In the genomic region with DNA sequence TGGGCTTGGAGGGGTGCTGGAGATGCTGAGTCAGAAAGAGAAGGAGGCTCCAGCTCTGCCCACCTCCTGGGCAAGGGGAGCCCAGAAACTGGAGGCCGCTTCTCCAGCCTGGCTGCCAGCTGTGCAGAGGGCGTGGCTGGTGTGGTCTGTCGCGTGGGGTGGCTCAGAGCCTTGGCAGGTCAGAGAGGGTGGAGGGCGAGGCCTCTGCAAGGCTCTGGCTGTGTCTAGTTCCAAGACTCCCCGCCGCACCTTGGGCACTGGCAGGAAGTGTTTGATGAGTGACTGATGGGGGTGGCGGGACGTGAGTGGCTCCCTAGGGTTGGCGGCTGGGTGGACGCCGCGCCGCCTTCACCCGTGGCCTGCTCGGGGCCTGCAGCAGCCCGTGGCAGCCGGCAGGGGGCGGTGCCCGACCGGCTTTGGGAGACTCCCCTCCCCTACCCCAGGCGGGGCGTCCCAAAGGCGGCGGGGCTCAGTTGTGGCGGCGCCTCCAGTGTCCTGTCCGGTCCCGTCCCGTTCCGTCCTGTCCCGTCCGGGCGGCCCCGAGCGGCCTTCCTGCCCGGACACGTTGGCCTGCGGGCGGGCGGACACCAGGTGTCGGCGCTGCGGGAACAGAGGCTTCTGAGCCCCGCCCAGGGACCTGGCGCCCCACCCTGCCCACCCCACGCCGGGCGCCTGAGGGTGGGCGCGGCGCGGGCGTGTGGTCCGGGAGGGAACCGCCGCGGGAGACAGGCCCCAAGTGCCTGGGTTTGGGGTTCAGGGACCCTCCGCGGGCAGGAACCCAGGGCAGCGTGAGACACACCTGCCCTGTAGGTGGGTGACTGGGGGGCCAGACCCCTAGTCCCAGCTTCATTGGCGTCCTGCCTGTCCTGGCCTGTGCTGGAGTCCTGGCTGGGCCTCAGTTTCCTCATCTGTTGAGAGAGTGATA, we compare ENCODE assay signal across 1 cellular context.
A peak's percentile ranks its signal among the peaks of the same experiment; 100 is the strongest.
TF ChIP-seq lines count a peak whose summit lies in the region.

No MANE protein-coding gene starts in this region.

TF ChIP-seq in A549, 52 proteins besides CTCF, POLR2A, EP300 and RAD21 (continued from another document):
- TF ChIP-seq MYC (IDR thresholded peaks at IDR 0.05; ENCODE audit: borderline replicate concordance, low read length), result peak; percentile 31; the same call in 1 of the 2 replicates
- TF ChIP-seq ZSCAN20 (CRISPR knock-in tag; IDR thresholded peaks at IDR 0.05), result peak; percentile 76; the same call in 1 of the 2 replicates
- no peak for TF ChIP-seq MAZ (IDR thresholded peaks at IDR 0.05; ENCODE audit: borderline replicate concordance, low read depth, low read length)
- TF ChIP-seq NPAS2 (CRISPR knock-in tag; IDR thresholded peaks at IDR 0.05; ENCODE audit: borderline replicate concordance), result no peak; the same call in 1 of the 2 replicates
- TF ChIP-seq, protein P1, sequence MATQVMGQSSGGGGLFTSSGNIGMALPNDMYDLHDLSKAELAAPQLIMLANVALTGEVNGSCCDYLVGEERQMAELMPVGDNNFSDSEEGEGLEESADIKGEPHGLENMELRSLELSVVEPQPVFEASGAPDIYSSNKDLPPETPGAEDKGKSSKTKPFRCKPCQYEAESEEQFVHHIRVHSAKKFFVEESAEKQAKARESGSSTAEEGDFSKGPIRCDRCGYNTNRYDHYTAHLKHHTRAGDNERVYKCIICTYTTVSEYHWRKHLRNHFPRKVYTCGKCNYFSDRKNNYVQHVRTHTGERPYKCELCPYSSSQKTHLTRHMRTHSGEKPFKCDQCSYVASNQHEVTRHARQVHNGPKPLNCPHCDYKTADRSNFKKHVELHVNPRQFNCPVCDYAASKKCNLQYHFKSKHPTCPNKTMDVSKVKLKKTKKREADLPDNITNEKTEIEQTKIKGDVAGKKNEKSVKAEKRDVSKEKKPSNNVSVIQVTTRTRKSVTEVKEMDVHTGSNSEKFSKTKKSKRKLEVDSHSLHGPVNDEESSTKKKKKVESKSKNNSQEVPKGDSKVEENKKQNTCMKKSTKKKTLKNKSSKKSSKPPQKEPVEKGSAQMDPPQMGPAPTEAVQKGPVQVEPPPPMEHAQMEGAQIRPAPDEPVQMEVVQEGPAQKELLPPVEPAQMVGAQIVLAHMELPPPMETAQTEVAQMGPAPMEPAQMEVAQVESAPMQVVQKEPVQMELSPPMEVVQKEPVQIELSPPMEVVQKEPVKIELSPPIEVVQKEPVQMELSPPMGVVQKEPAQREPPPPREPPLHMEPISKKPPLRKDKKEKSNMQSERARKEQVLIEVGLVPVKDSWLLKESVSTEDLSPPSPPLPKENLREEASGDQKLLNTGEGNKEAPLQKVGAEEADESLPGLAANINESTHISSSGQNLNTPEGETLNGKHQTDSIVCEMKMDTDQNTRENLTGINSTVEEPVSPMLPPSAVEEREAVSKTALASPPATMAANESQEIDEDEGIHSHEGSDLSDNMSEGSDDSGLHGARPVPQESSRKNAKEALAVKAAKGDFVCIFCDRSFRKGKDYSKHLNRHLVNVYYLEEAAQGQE (IDR thresholded peaks at IDR 0.05), result no peak
- peak; percentile 42; the same call in 1 of the 2 replicates for TF ChIP-seq TP53 (CRISPR knock-in tag; IDR thresholded peaks at IDR 0.05)
- no peak for TF ChIP-seq KDM1A (IDR thresholded peaks at IDR 0.05; ENCODE audit: low read depth)
- TF ChIP-seq HDAC2 (IDR thresholded peaks at IDR 0.05), result no peak
- no peak for TF ChIP-seq PHF8 (IDR thresholded peaks at IDR 0.05; ENCODE audit: borderline replicate concordance, low read depth)
- TF ChIP-seq, protein P2, sequence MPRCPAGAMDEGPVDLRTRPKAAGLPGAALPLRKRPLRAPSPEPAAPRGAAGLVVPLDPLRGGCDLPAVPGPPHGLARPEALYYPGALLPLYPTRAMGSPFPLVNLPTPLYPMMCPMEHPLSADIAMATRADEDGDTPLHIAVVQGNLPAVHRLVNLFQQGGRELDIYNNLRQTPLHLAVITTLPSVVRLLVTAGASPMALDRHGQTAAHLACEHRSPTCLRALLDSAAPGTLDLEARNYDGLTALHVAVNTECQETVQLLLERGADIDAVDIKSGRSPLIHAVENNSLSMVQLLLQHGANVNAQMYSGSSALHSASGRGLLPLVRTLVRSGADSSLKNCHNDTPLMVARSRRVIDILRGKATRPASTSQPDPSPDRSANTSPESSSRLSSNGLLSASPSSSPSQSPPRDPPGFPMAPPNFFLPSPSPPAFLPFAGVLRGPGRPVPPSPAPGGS (IDR thresholded peaks at IDR 0.05), result no peak
- no peak for TF ChIP-seq FOSB (CRISPR knock-in tag; IDR thresholded peaks at IDR 0.05)
- no peak for TF ChIP-seq CBX2 (IDR thresholded peaks at IDR 0.05; ENCODE audit: borderline replicate concordance, low read depth)
- no peak for TF ChIP-seq NFE2L2 (conservative IDR thresholded peaks at IDR 0.05; ENCODE audit: low read length)
- peak in 1 of 2 experiments; percentile 72; a peak in 3 of 5 replicates for TF ChIP-seq JUN (IDR thresholded peaks at IDR 0.05)
- no peak for TF ChIP-seq HOXA7 (CRISPR knock-in tag; IDR thresholded peaks at IDR 0.05)
- TF ChIP-seq FOSL2 (IDR thresholded peaks at IDR 0.05), result no peak
- 0 out of 2 replicates have a peak, but pooled peaks have one; percentile 30 for TF ChIP-seq FOSL2 (CRISPR knock-in tag; IDR thresholded peaks at IDR 0.05)
- TF ChIP-seq KDM5A (IDR thresholded peaks at IDR 0.05), result no peak
- peak; percentile 93 for TF ChIP-seq HOXB5 (CRISPR knock-in tag; IDR thresholded peaks at IDR 0.05)
- no peak for TF ChIP-seq CBX8 (IDR thresholded peaks at IDR 0.05)
- no peak for TF ChIP-seq ZFP36 (IDR thresholded peaks at IDR 0.05; ENCODE audit: borderline replicate concordance, partially characterized antibody)
- TF ChIP-seq, protein P3, sequence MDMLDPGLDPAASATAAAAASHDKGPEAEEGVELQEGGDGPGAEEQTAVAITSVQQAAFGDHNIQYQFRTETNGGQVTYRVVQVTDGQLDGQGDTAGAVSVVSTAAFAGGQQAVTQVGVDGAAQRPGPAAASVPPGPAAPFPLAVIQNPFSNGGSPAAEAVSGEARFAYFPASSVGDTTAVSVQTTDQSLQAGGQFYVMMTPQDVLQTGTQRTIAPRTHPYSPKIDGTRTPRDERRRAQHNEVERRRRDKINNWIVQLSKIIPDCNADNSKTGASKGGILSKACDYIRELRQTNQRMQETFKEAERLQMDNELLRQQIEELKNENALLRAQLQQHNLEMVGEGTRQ (IDR thresholded peaks at IDR 0.05), result no peak
- peak; percentile 51; the same call in 1 of the 2 replicates for TF ChIP-seq RFX5 (IDR thresholded peaks at IDR 0.05)
- TF ChIP-seq, protein P4, sequence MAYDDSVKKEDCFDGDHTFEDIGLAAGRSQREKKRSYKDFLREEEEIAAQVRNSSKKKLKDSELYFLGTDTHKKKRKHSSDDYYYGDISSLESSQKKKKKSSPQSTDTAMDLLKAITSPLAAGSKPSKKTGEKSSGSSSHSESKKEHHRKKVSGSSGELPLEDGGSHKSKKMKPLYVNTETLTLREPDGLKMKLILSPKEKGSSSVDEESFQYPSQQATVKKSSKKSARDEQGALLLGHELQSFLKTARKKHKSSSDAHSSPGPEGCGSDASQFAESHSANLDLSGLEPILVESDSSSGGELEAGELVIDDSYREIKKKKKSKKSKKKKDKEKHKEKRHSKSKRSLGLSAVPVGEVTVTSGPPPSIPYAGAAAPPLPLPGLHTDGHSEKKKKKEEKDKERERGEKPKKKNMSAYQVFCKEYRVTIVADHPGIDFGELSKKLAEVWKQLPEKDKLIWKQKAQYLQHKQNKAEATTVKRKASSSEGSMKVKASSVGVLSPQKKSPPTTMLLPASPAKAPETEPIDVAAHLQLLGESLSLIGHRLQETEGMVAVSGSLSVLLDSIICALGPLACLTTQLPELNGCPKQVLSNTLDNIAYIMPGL (CRISPR knock-in tag; IDR thresholded peaks at IDR 0.05; ENCODE audit: borderline replicate concordance), result peak; percentile 22; the same call in 1 of the 2 replicates
- TF ChIP-seq NR3C1 (IDR thresholded peaks at IDR 0.05), result no peak
- peak; percentile 94; the same call in 1 of the 2 replicates for TF ChIP-seq HOXB13 (CRISPR knock-in tag; IDR thresholded peaks at IDR 0.05; ENCODE audit: low read depth)
- TF ChIP-seq ESRRA (IDR thresholded peaks at IDR 0.05; ENCODE audit: borderline replicate concordance, low read length), result no peak
- TF ChIP-seq ZC3H11A (IDR thresholded peaks at IDR 0.05), result no peak
- no peak for TF ChIP-seq RARB (CRISPR knock-in tag; IDR thresholded peaks at IDR 0.05)
- TF ChIP-seq, protein P5, sequence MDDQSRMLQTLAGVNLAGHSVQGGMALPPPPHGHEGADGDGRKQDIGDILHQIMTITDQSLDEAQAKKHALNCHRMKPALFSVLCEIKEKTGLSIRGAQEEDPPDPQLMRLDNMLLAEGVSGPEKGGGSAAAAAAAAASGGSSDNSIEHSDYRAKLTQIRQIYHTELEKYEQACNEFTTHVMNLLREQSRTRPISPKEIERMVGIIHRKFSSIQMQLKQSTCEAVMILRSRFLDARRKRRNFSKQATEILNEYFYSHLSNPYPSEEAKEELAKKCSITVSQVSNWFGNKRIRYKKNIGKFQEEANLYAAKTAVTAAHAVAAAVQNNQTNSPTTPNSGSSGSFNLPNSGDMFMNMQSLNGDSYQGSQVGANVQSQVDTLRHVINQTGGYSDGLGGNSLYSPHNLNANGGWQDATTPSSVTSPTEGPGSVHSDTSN (IDR thresholded peaks at IDR 0.05), result peak; percentile 52; the same call in 1 of the 2 replicates
TF ChIP-seq in A549: peak in this region for 19.
